ENCODE assay signal across 2 cellular contexts in the genomic region with DNA sequence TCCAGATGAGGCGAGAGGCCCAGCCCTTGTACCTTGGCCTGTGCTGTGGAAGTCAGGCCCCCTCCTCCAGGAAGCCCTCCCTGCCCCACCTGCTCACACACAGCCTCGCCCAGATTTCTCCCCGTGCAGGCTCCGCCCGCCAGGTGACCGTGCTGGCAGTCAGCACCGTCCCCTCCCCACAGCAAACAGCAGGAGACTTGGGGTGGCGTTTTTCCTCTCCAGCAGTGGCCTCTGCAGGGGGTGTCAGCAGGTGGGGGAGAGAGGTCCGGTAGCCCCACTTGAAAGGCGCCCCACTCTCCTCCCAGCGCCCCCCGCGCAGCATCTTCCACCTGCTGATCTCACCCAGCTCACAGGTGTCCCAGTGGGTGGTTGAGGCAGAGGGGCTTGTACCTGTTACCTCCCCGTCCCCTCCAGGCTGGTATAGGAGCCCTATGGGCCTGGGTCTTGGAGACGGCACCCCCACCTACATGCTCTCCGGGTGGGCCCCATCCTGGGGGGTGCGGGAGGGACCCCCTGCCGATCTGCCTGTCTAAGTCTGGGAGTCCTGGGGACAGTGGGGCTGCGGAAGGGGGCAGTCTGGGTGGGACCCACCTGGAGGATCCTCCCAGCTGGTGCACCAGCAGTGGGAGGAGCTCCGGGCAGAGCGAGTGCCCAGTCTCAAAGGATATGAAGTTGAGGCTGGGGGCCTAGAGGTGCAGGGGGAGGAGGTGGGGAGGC.
TF ChIP-seq lines count a peak whose summit lies in the region.

No MANE protein-coding gene starts in this region.

TF ChIP-seq in HEK293, 187 proteins besides CTCF, POLR2A, EP300 and RAD21:
- TF ChIP-seq ZBTB20 (tag by site-specific recombination; IDR thresholded peaks at IDR 0.05) (no peak), GLIS2 (tag by site-specific recombination; IDR thresholded peaks at IDR 0.05) (peak; percentile 46), KLF1 (tag by site-specific recombination; IDR thresholded peaks at IDR 0.05) (peak; percentile 97), ZIC2 (tag by site-specific recombination; IDR thresholded peaks at IDR 0.05) (peak; percentile 69; the same call in 1 of the 2 replicates), TCF7L2 (IDR thresholded peaks at IDR 0.05; ENCODE audit: borderline replicate concordance, low read depth, low read length) (no peak), ZNF292 (tag by site-specific recombination; IDR thresholded peaks at IDR 0.05; ENCODE audit: borderline replicate concordance, low read depth) (no peak), KLF17 (tag by site-specific recombination; IDR thresholded peaks at IDR 0.05) (peak; percentile 63), ZNF501 (tag by site-specific recombination; IDR thresholded peaks at IDR 0.05) (no peak), ZFP69B (tag by site-specific recombination; IDR thresholded peaks at IDR 0.05) (peak; percentile 91), GLIS1 (tag by site-specific recombination; IDR thresholded peaks at IDR 0.05) (peak; percentile 99), SCRT2 (tag by site-specific recombination; IDR thresholded peaks at IDR 0.05) (peak; percentile 71; the same call in 1 of the 2 replicates)
- TF ChIP-seq, protein P1, sequence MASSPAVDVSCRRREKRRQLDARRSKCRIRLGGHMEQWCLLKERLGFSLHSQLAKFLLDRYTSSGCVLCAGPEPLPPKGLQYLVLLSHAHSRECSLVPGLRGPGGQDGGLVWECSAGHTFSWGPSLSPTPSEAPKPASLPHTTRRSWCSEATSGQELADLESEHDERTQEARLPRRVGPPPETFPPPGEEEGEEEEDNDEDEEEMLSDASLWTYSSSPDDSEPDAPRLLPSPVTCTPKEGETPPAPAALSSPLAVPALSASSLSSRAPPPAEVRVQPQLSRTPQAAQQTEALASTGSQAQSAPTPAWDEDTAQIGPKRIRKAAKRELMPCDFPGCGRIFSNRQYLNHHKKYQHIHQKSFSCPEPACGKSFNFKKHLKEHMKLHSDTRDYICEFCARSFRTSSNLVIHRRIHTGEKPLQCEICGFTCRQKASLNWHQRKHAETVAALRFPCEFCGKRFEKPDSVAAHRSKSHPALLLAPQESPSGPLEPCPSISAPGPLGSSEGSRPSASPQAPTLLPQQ (tag by site-specific recombination; IDR thresholded peaks at IDR 0.05), result peak; percentile 74
TF ChIP-seq in HEK293: peak in this region for 8.

TF ChIP-seq in K562, 482 proteins besides CTCF, POLR2A, EP300 and RAD21:
- TF ChIP-seq ZFP36 (IDR thresholded peaks at IDR 0.05; ENCODE audit: low read depth, low read length, partially characterized antibody) (peak; percentile 87), ZNF239 (CRISPR knock-in tag; IDR thresholded peaks at IDR 0.05) (no peak)
